In genomic region chr3:46848271-46849097, GRCh38 we compare ENCODE assay signal across 9 cellular contexts. TPM values are rescaled to one million over a fixed set of nuclear protein-coding genes. Genes with fewer than 3 reads are reported as not detected.
A peak's percentile ranks its signal among the peaks of the same experiment; 100 is the strongest.
DNase-seq lines count a peak whose midpoint lies in the region; ATAC-seq and TF ChIP-seq lines count a peak whose summit lies in the region.
"Had no signal": no experiment of that assay in that cellular context is flagged by ENCODE, and none has a peak within 500 bp of the region (broad histone marks: within the 10 kb centered on the region; RNA-seq: fewer than 3 reads in every experiment).

No MANE protein-coding gene starts in this region.

- peak; percentile 22 to 23 for DNase-seq in AML-193 (lab: John Stamatoyannopoulos, UW)
- DNase-seq in HS-27A (ENCODE audit: low read depth), result peak; percentile 36
- peak; percentile 60 for DNase-seq in activated naive CD8-positive, alpha-beta T cell treated with anti-CD3 and anti-CD28 coated beads, Interleukin-2, amount 50 U/mL, for 24 hours
- no peak for DNase-seq in kidney epithelial cell (ENCODE audit: low read depth)
- DNase-seq in NCI-H1694 treated with DMSO at 0.1 percent for 48 hours (lab: John Stamatoyannopoulos, UW), result no peak
- no peak for DNase-seq in NCI-H146 (lab: John Stamatoyannopoulos, UW)
- no peak for DNase-seq in NCI-H510A (lab: John Stamatoyannopoulos, UW)
- DNase-seq in NCI-H146 treated with DMSO at 0.1 percent for 48 hours (lab: John Stamatoyannopoulos, UW; ENCODE audit: unreplicated experiment), result no peak

- H3K36me3 Mint-ChIP-seq in activated naive CD8-positive, alpha-beta T cell treated with anti-CD3 and anti-CD28 coated beads, Interleukin-2, amount 50 U/mL, for 24 hours (ENCODE audit: low read depth), result no peaks in the 10 kb centered on the region

- no peak overlapping the region for H3K27ac Mint-ChIP-seq in activated naive CD8-positive, alpha-beta T cell treated with anti-CD3 and anti-CD28 coated beads, Interleukin-2, amount 50 U/mL, for 24 hours

- peaks cover 3% of the 10 kb centered on the region for H3K27me3 ChIP-seq in kidney epithelial cell (ENCODE audit: control insufficient read depth, insufficient read depth, low read length)

- no peak overlapping the region for H3K4me3 Mint-ChIP-seq in activated naive CD8-positive, alpha-beta T cell treated with anti-CD3 and anti-CD28 coated beads, Interleukin-2, amount 50 U/mL, for 24 hours
- H3K4me3 Mint-ChIP-seq: central memory CD8-positive, alpha-beta T cell had no signal

- peaks cover 3% of the 10 kb centered on the region for H3K9me3 Mint-ChIP-seq in activated naive CD8-positive, alpha-beta T cell treated with anti-CD3 and anti-CD28 coated beads, Interleukin-2, amount 50 U/mL, for 24 hours
- H3K9me3 Mint-ChIP-seq: central memory CD8-positive, alpha-beta T cell had no signal

- H3K36me3 ChIP-seq in kidney epithelial cell (ENCODE audit: control insufficient read depth, insufficient read depth, low read length), result no peaks in the 10 kb centered on the region

- peaks cover 7% of the 10 kb centered on the region for H3K4me1 Mint-ChIP-seq in activated naive CD8-positive, alpha-beta T cell treated with anti-CD3 and anti-CD28 coated beads, Interleukin-2, amount 50 U/mL, for 24 hours

- H3K4me3 ChIP-seq in kidney epithelial cell (ENCODE audit: low read depth, low read length), result no peak overlapping the region

- H3K27me3 Mint-ChIP-seq in activated naive CD8-positive, alpha-beta T cell treated with anti-CD3 and anti-CD28 coated beads, Interleukin-2, amount 50 U/mL, for 24 hours, result no peaks in the 10 kb centered on the region
- H3K27me3 Mint-ChIP-seq: central memory CD8-positive, alpha-beta T cell had no signal

- peak; percentile 42 for TF ChIP-seq CTCF in kidney epithelial cell (IDR thresholded peaks at IDR 0.05; ENCODE audit: insufficient read depth, low read length, poor library complexity, severe bottlenecking)

- ATAC-seq in activated naive CD8-positive, alpha-beta T cell treated with anti-CD3 and anti-CD28 coated beads, Interleukin-2, amount 50 U/mL, for 24 hours, result no peak

RNA-seq across cellular contexts. Expression of gene MYL3, which starts 14.8 kb away (rescaled TPM):
- 0.54 and 2.7 TPM in 2 replicates for total RNA-seq in kidney epithelial cell

RNA-seq across cellular contexts. Expression of gene PTH1R, which starts 29.0 kb away (rescaled TPM):
- total RNA-seq in kidney epithelial cell, result 1.7 and 2.1 TPM in 2 replicates

Comparison
In these comparisons a context has a peak if more than half of its experiments do, and no peak if none do; other contexts are left out.
1. DNase-seq: peak in AML-193 (2 of 2), HS-27A (single experiment) and activated naive CD8-positive, alpha-beta T cell treated with anti-CD3 and anti-CD28 coated beads, Interleukin-2, amount 50 U/mL, for 24 hours (single experiment); none in kidney epithelial cell (single experiment), NCI-H1694 treated with DMSO at 0.1 percent for 48 hours (single experiment), NCI-H146 (single experiment), NCI-H510A (single experiment) and NCI-H146 treated with DMSO at 0.1 percent for 48 hours (single experiment).